Comparison of ENCODE assay signal across 23 cellular contexts in genomic region chr11:61667684-61668320, GRCh38. TPM values are rescaled to one million over a fixed set of nuclear protein-coding genes. Genes with fewer than 3 reads are reported as not detected.
"Had no signal": no experiment of that assay in that cellular context is flagged by ENCODE, and none has a peak within 500 bp of the region (broad histone marks: within the 10 kb centered on the region; RNA-seq: fewer than 3 reads in every experiment).

No MANE protein-coding gene starts in this region.

- H3K27ac ChIP-seq: breast epithelium, coronary artery, heart right ventricle, parathyroid adenoma, sigmoid colon, spleen had no signal

- H2AFZ ChIP-seq: parathyroid adenoma had no signal

- H3K4me1 ChIP-seq: breast epithelium, heart right ventricle, parathyroid adenoma, sigmoid colon, spleen had no signal

- H3K27me3 ChIP-seq: breast epithelium, heart right ventricle, sigmoid colon had no signal

- H3K4me3 ChIP-seq: breast epithelium, coronary artery, heart right ventricle, mucosa of descending colon, sigmoid colon, spleen had no signal

- H3K36me3 Mint-ChIP-seq: immature natural killer cell; naive B cell; stimulated activated memory B cell treated with anti-CD40 and anti-IgM and Interleukin-4, amounts not matched to agents 10 μg/mL and 1 μg/mL and 100 μg/mL, for 72 hours had no signal

- H3K9me3 ChIP-seq: breast epithelium, heart right ventricle, mucosa of descending colon, sigmoid colon, spleen had no signal

- DNase-seq: activated CD4-positive, alpha-beta T cell treated with anti-CD3 and anti-CD28 coated beads, Interleukin-2, amount 10 ng/mL, durations not matched to agents 7 days and 5 days; activated CD4-positive, CD25-positive, alpha-beta regulatory T cell; activated CD8-positive, alpha-beta memory T cell treated with anti-CD3 and anti-CD28 coated beads, Interleukin-2, amount 50 U/mL, for 4 hours; activated CD8-positive, alpha-beta T cell treated with anti-CD3 and anti-CD28 coated beads, Interleukin-2, amount 10 ng/mL, durations not matched to agents 7 days and 5 days; activated naive CD4-positive, alpha-beta T cell treated with anti-CD3 and anti-CD28 coated beads for 36 hours; activated T-cell treated with anti-CD3 and anti-CD28 coated beads, Interleukin-2, amount 50 U/mL, for 4 hours; aorta; heart right ventricle; immature natural killer cell; kidney glomerular epithelial cell; mucosa of descending colon; naive B cell; sigmoid colon; spleen; stimulated activated CD4-positive, alpha-beta T cell treated with anti-CD3 and anti-CD28 coated beads, Interleukin-4, amount 100 ng/mL, for 4 hours had no signal

- ATAC-seq: activated CD8-positive, alpha-beta T cell treated with anti-CD3 and anti-CD28 coated beads, Interleukin-2, amount 10 ng/mL, durations not matched to agents 7 days and 5 days; activated T-cell treated with anti-CD3 and anti-CD28 coated beads, Interleukin-2, amount 50 U/mL, for 4 hours; stimulated activated memory B cell treated with anti-CD40 and anti-IgM and Interleukin-4, amounts not matched to agents 10 μg/mL and 1 μg/mL and 100 μg/mL, for 72 hours had no signal

- H3K9me3 Mint-ChIP-seq: activated CD4-positive, alpha-beta T cell treated with anti-CD3 and anti-CD28 coated beads, Interleukin-2, amount 10 ng/mL, durations not matched to agents 7 days and 5 days; activated naive CD4-positive, alpha-beta T cell treated with anti-CD3 and anti-CD28 coated beads for 36 hours; activated T-cell treated with anti-CD3 and anti-CD28 coated beads, Interleukin-2, amount 50 U/mL, for 4 hours had no signal

- FAIRE-seq: endometrium, frontal cortex, urothelium cell line had no signal

- H3K27ac Mint-ChIP-seq: activated CD4-positive, alpha-beta T cell treated with anti-CD3 and anti-CD28 coated beads, Interleukin-2, amount 10 ng/mL, durations not matched to agents 7 days and 5 days; activated CD8-positive, alpha-beta T cell treated with anti-CD3 and anti-CD28 coated beads, Interleukin-2, amount 10 ng/mL, durations not matched to agents 7 days and 5 days; activated naive CD4-positive, alpha-beta T cell treated with anti-CD3 and anti-CD28 coated beads for 36 hours; immature natural killer cell; memory B cell; naive B cell; stimulated activated memory B cell treated with anti-CD40 and anti-IgM and Interleukin-4, amounts not matched to agents 10 μg/mL and 1 μg/mL and 100 μg/mL, for 72 hours had no signal

- H3K4me3 Mint-ChIP-seq: activated CD4-positive, alpha-beta T cell treated with anti-CD3 and anti-CD28 coated beads, Interleukin-2, amount 10 ng/mL, durations not matched to agents 7 days and 5 days; activated CD8-positive, alpha-beta T cell treated with anti-CD3 and anti-CD28 coated beads, Interleukin-2, amount 10 ng/mL, durations not matched to agents 7 days and 5 days; activated naive CD4-positive, alpha-beta T cell treated with anti-CD3 and anti-CD28 coated beads for 36 hours; activated T-cell treated with anti-CD3 and anti-CD28 coated beads, Interleukin-2, amount 50 U/mL, for 4 hours; immature natural killer cell; memory B cell; naive B cell; stimulated activated memory B cell treated with anti-CD40 and anti-IgM and Interleukin-4, amounts not matched to agents 10 μg/mL and 1 μg/mL and 100 μg/mL, for 72 hours had no signal

- H3K79me2 ChIP-seq: parathyroid adenoma had no signal

- H3K9ac ChIP-seq: parathyroid adenoma had no signal

- H3K36me3 ChIP-seq: breast epithelium, heart right ventricle, sigmoid colon, spleen had no signal

- H3K4me1 Mint-ChIP-seq: activated CD4-positive, alpha-beta T cell treated with anti-CD3 and anti-CD28 coated beads, Interleukin-2, amount 10 ng/mL, durations not matched to agents 7 days and 5 days; immature natural killer cell; memory B cell; naive B cell; stimulated activated memory B cell treated with anti-CD40 and anti-IgM and Interleukin-4, amounts not matched to agents 10 μg/mL and 1 μg/mL and 100 μg/mL, for 72 hours had no signal

RNA-seq across cellular contexts. Expression of gene DAGLA, which starts 12.4 kb away (rescaled TPM):
- polyA plus RNA-seq: immature natural killer cell had no signal
